Comparison of ENCODE assay signal across 10 cellular contexts in the genomic region with DNA sequence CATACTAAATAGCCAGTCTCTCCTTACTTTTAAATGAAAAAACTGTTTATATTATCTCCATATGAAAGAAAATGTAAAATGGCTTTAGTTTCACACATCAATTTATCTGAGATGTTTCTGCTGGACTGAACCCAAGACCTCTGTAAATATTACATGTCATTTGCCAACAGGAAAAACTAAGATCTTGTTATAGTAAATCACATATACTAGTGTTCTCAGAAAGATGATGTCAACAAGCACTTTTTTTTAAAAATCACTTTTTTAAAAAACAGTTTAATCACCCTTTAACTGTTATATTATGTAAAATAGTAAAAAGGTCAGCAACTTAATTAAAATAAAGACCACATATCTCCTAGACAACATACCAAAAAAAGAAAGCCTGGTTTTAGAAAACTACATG. TPM values are rescaled to one million over a fixed set of nuclear protein-coding genes. Genes with fewer than 3 reads are reported as not detected.
DNase-seq lines count a peak whose midpoint lies in the region; ATAC-seq and TF ChIP-seq lines count a peak whose summit lies in the region.
"Had no signal": no experiment of that assay in that cellular context is flagged by ENCODE, and none has a peak within 500 bp of the region (broad histone marks: within the 10 kb centered on the region; RNA-seq: fewer than 3 reads in every experiment).

No MANE protein-coding gene starts in this region.

- no peaks in the 10 kb centered on the region for H3K27me3 Mint-ChIP-seq in activated T-cell treated with anti-CD3 and anti-CD28 coated beads, Interleukin-2, amount 50 U/mL, for 72 hours (ENCODE audit: low read depth)
- no peaks in the 10 kb centered on the region for H3K27me3 Mint-ChIP-seq in activated CD8-positive, alpha-beta T cell treated with anti-CD3 and anti-CD28 coated beads for 36 hours

- CTCF ChIA-PET in activated CD8-positive, alpha-beta T cell treated with anti-CD3 and anti-CD28 coated beads for 36 hours (lab: Charles Lee), result interaction anchor here (1.1 kb wide), 1 partner anchor 9 kb away, joined by 4 read pairs; no protein-coding TSS in a partner anchor

- no peak for TF ChIP-seq CTCF in activated CD8-positive, alpha-beta T cell treated with anti-CD3 and anti-CD28 coated beads for 36 hours (IDR thresholded peaks at IDR 0.05)
- no peak for TF ChIP-seq CTCF in gastroesophageal sphincter (IDR thresholded peaks at IDR 0.05)
- no peak for TF ChIP-seq CTCF in tibial nerve (IDR thresholded peaks at IDR 0.05)

- H3K4me1 Mint-ChIP-seq in activated T-cell treated with anti-CD3 and anti-CD28 coated beads, Interleukin-2, amount 50 U/mL, for 72 hours (ENCODE audit: low read depth), result peaks cover 70% of the 10 kb centered on the region
- peaks cover 44% of the 10 kb centered on the region for H3K4me1 Mint-ChIP-seq in activated CD8-positive, alpha-beta T cell treated with anti-CD3 and anti-CD28 coated beads for 36 hours (ENCODE audit: low read depth)

- H3K4me1 ChIP-seq in gastroesophageal sphincter (peaks cover 0 to 24% (median 5%) of the 10 kb centered on the region in 3 donors), tibial nerve (peaks cover 0 to 31% (median 12%) of the 10 kb centered on the region in 4 donors)
- H3K4me1 ChIP-seq: BE2C had no signal

- no peak for TF ChIP-seq EP300 in gastroesophageal sphincter (IDR thresholded peaks at IDR 0.05)
- TF ChIP-seq EP300 in tibial nerve (IDR thresholded peaks at IDR 0.05), result no peak

- peaks cover 8 to 16% of the 10 kb centered on the region in 2 donors for H3K36me3 Mint-ChIP-seq in activated T-cell treated with anti-CD3 and anti-CD28 coated beads, Interleukin-2, amount 50 U/mL, for 72 hours (ENCODE audit: insufficient read depth in 2 of 2)
- H3K36me3 Mint-ChIP-seq in activated CD8-positive, alpha-beta T cell treated with anti-CD3 and anti-CD28 coated beads for 36 hours (ENCODE audit: low read depth), result peaks cover 20% of the 10 kb centered on the region

- TF ChIP-seq POLR2A in gastroesophageal sphincter (IDR thresholded peaks at IDR 0.05), result no peak
- no peak for TF ChIP-seq POLR2A in tibial nerve (IDR thresholded peaks at IDR 0.05)

- H3K27ac ChIP-seq in gastroesophageal sphincter (peak overlapping the region in 2 of 4 donors; percentile 4 to 33), tibial nerve (peak overlapping the region in 3 of 4 donors; percentile 62 to 68 (median 63))

- peak overlapping the region; percentile 76 to 93 for H3K4me3 Mint-ChIP-seq in activated T-cell treated with anti-CD3 and anti-CD28 coated beads, Interleukin-2, amount 50 U/mL, for 72 hours
- peak overlapping the region; percentile 59 for H3K4me3 Mint-ChIP-seq in activated CD8-positive, alpha-beta T cell treated with anti-CD3 and anti-CD28 coated beads for 36 hours

- peak overlapping the region; percentile 100 for H3K27ac Mint-ChIP-seq in activated T-cell treated with anti-CD3 and anti-CD28 coated beads, Interleukin-2, amount 50 U/mL, for 72 hours
- H3K27ac Mint-ChIP-seq in activated CD8-positive, alpha-beta T cell treated with anti-CD3 and anti-CD28 coated beads for 36 hours, result peak overlapping the region; percentile 90

- no peaks in the 10 kb centered on the region for H3K9me3 Mint-ChIP-seq in activated T-cell treated with anti-CD3 and anti-CD28 coated beads, Interleukin-2, amount 50 U/mL, for 72 hours
- no peaks in the 10 kb centered on the region for H3K9me3 Mint-ChIP-seq in activated CD8-positive, alpha-beta T cell treated with anti-CD3 and anti-CD28 coated beads for 36 hours

- POLR2A ChIA-PET in activated CD8-positive, alpha-beta T cell treated with anti-CD3 and anti-CD28 coated beads for 36 hours (lab: Charles Lee), result interaction anchor here (1.2 kb wide), 1 partner anchor 13 kb away, joined by 3 read pairs; no protein-coding TSS in a partner anchor

- ATAC-seq in activated T-cell treated with anti-CD3 and anti-CD28 coated beads, Interleukin-2, amount 50 U/mL, for 72 hours (replicated peaks in 1 of 2), result no peak
- no peak for ATAC-seq in activated CD8-positive, alpha-beta T cell treated with anti-CD3 and anti-CD28 coated beads for 36 hours
- ATAC-seq in gastroesophageal sphincter (peak; percentile 25), HG03342 (IDR thresholded peaks at IDR 0.05; ENCODE audit: unreplicated experiment) (no peak)

- H3K27me3 ChIP-seq in gastroesophageal sphincter, result no peaks in the 10 kb centered on the region
- H3K27me3 ChIP-seq in tibial nerve, result no peaks in the 10 kb centered on the region
- H3K27me3 ChIP-seq: BE2C had no signal

- no peak for DNase-seq in activated T-cell treated with anti-CD3 and anti-CD28 coated beads, Interleukin-2, amount 50 U/mL, for 72 hours
- DNase-seq in activated T-cell treated with anti-CD3 and anti-CD28 coated beads for 4 hours (no peak), tibial nerve (ENCODE audit: low spot score in 2 of 2) (no peak), DMS53 treated with DMSO at 0.1 percent for 48 hours (lab: John Stamatoyannopoulos, UW; ENCODE audit: unreplicated experiment) (no peak), medulla oblongata (ENCODE audit: extremely low spot score) (no peak)
- DNase-seq in activated CD8-positive, alpha-beta T cell treated with anti-CD3 and anti-CD28 coated beads for 36 hours, result no peak
- DNase-seq: BE2C, glutamatergic neuron had no signal

- peaks cover 0 to 28% of the 10 kb centered on the region in 2 donors for H3K36me3 ChIP-seq in gastroesophageal sphincter
- H3K36me3 ChIP-seq in tibial nerve, result peaks cover 0 to 34% (median 0%) of the 10 kb centered on the region in 3 donors
- H3K36me3 ChIP-seq: BE2C had no signal

- intact Hi-C loops in activated CD8-positive, alpha-beta T cell treated with anti-CD3 and anti-CD28 coated beads for 36 hours (cut with micrococcal nuclease), result no loop called here

- H3K9me3 ChIP-seq in gastroesophageal sphincter (no peaks in the 10 kb centered on the region), tibial nerve (no peaks in the 10 kb centered on the region)
- H3K9me3 ChIP-seq: BE2C had no signal

- H3K4me3 ChIP-seq in gastroesophageal sphincter (no peak overlapping the region), tibial nerve (no peak overlapping the region)

RNA-seq across cellular contexts. Expression of a gene that starts 46.3 kb away (rescaled TPM):
- total RNA-seq in activated T-cell treated with anti-CD3 and anti-CD28 coated beads, Interleukin-2, amount 50 U/mL, for 72 hours, result 10 to 100 TPM; 84.9 to 86.2 TPM
- 10 to 100 TPM; 50.8 to 55.8 TPM for total RNA-seq in activated CD8-positive, alpha-beta T cell treated with anti-CD3 and anti-CD28 coated beads for 36 hours
- total RNA-seq in gastroesophageal sphincter (10 to 100 TPM; 13.0 to 30.6 (median 19.6) TPM), tibial nerve (10 to 100 TPM; 12.9 to 50.5 (median 30.7) TPM)
